8 cellular contexts compared by ENCODE assay signal in the genomic region with DNA sequence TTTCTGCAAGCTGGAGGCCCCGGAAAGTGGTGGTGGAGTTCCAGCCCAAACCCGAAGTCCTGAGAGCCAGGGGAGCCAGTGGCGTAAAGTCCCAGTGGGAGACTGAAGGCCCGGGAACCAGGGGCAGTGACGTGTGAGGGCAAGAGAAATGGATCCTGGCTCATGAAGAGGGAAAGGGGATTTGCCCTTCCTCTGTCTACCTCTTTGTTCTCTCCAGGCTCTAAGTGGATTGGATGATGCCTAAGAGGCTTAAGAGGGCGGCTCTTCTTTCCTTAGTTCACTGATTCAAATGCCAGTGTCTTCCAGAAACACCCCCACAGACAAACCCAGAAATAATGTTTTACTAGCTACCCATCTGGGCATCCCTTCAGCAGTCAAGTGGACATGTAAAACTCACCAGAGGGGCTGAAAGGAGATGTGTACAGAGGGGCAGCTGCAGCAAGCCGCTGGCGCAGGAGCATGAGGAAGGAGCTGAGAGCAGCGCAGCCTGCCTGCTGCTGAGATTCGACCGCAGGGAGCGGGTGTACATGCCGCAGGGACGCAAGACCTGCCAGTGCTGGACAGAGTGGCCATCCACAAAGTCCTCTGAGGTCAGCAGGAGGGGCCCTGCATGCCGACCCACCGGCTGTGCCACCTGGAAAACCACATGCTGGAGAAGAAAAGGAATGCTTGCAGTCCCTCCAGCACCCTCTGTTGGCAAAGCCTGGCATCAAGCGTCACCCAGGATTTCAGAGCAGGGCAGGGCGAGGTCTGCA. TPM values are rescaled to one million over a fixed set of nuclear protein-coding genes. Genes with fewer than 3 reads are reported as not detected.
DNase-seq lines count a peak whose midpoint lies in the region; ATAC-seq and TF ChIP-seq lines count a peak whose summit lies in the region.

No MANE protein-coding gene starts in this region.

- peaks cover 4 to 57% (median 47%) of the 10 kb centered on the region in 9 donors for H3K4me1 ChIP-seq in heart right ventricle

- ATAC-seq in heart right ventricle (peak in 7 of 8 donors; percentile 41 to 80 (median 68)), HG03439 (IDR thresholded peaks at IDR 0.05; ENCODE audit: unreplicated experiment) (no peak), T-helper 17 cell (no peak)

- H3K4me1 Mint-ChIP-seq in activated naive CD4-positive, alpha-beta T cell treated with anti-CD3 and anti-CD28 coated beads, Interleukin-2, amount 10 ng/mL, durations not matched to agents 7 days and 5 days: peaks cover 19% of the 10 kb centered on the region
- peaks cover 29% of the 10 kb centered on the region for H3K4me1 Mint-ChIP-seq in activated CD4-positive, alpha-beta T cell treated with anti-CD3 and anti-CD28 coated beads, Interleukin-2, amount 10 ng/mL, durations not matched to agents 24 days and 14 days
- peaks cover 43% of the 10 kb centered on the region for H3K4me1 Mint-ChIP-seq in T-helper 17 cell

- peak; percentile 23 to 66 (median 59) for TF ChIP-seq CTCF in heart right ventricle (IDR thresholded peaks at IDR 0.05)

- H3K27ac ChIP-seq in heart right ventricle: no peak overlapping the region

- H3K9me3 Mint-ChIP-seq in activated naive CD4-positive, alpha-beta T cell treated with anti-CD3 and anti-CD28 coated beads, Interleukin-2, amount 10 ng/mL, durations not matched to agents 7 days and 5 days: peaks cover 12% of the 10 kb centered on the region
- H3K9me3 Mint-ChIP-seq in activated CD4-positive, alpha-beta T cell treated with anti-CD3 and anti-CD28 coated beads, Interleukin-2, amount 10 ng/mL, durations not matched to agents 24 days and 14 days: peaks cover 10% of the 10 kb centered on the region

- no peaks in the 10 kb centered on the region for H3K27me3 Mint-ChIP-seq in activated naive CD4-positive, alpha-beta T cell treated with anti-CD3 and anti-CD28 coated beads, Interleukin-2, amount 10 ng/mL, durations not matched to agents 7 days and 5 days
- no peaks in the 10 kb centered on the region for H3K27me3 Mint-ChIP-seq in activated CD4-positive, alpha-beta T cell treated with anti-CD3 and anti-CD28 coated beads, Interleukin-2, amount 10 ng/mL, durations not matched to agents 24 days and 14 days
- no peaks in the 10 kb centered on the region for H3K27me3 Mint-ChIP-seq in T-helper 17 cell

- CTCF ChIA-PET in activated naive CD4-positive, alpha-beta T cell treated with anti-CD3 and anti-CD28 coated beads, Interleukin-2, amount 10 ng/mL, durations not matched to agents 7 days and 5 days (lab: Charles Lee): interaction anchor here (0.6 to 1.6 kb wide), 2 partner anchors 10 to 225 kb away, joined by 3 read pairs; no protein-coding TSS in a partner anchor

- H3K27me3 ChIP-seq in heart right ventricle: no peaks in the 10 kb centered on the region

- peak; percentile 44 for DNase-seq in activated naive CD4-positive, alpha-beta T cell treated with anti-CD3 and anti-CD28 coated beads, Interleukin-2, amount 10 ng/mL, durations not matched to agents 7 days and 5 days
- DNase-seq in activated naive CD4-positive, alpha-beta T cell treated with anti-CD3 and anti-CD28 coated beads, Interleukin-2, amount 50 U/mL, for 16 hours: no peak
- DNase-seq in NCI-H1105 (lab: John Stamatoyannopoulos, UW): peak; percentile 37
- peak; percentile 62 for DNase-seq in activated CD4-positive, alpha-beta T cell treated with anti-CD3 and anti-CD28 coated beads, Interleukin-2, amount 10 ng/mL, durations not matched to agents 24 days and 14 days
- peak; percentile 23 to 40 for DNase-seq in heart right ventricle
- peak; percentile 50 for DNase-seq in renal cortical epithelial cell (ENCODE audit: low read depth)
- no peak for DNase-seq in T-helper 17 cell

- WGBS in heart right ventricle, 2 donors: 74 to 79% methylated on average over 18 of the region's 18 CpGs

- H3K27ac Mint-ChIP-seq in activated naive CD4-positive, alpha-beta T cell treated with anti-CD3 and anti-CD28 coated beads, Interleukin-2, amount 10 ng/mL, durations not matched to agents 7 days and 5 days: no peak overlapping the region
- H3K27ac Mint-ChIP-seq in activated CD4-positive, alpha-beta T cell treated with anti-CD3 and anti-CD28 coated beads, Interleukin-2, amount 10 ng/mL, durations not matched to agents 24 days and 14 days: no peak overlapping the region
- H3K27ac Mint-ChIP-seq in T-helper 17 cell: no peak overlapping the region

- H3K36me3 Mint-ChIP-seq in activated naive CD4-positive, alpha-beta T cell treated with anti-CD3 and anti-CD28 coated beads, Interleukin-2, amount 10 ng/mL, durations not matched to agents 7 days and 5 days: peaks cover 3% of the 10 kb centered on the region
- H3K36me3 Mint-ChIP-seq in activated CD4-positive, alpha-beta T cell treated with anti-CD3 and anti-CD28 coated beads, Interleukin-2, amount 10 ng/mL, durations not matched to agents 24 days and 14 days (ENCODE audit: low read depth): peaks cover 2% of the 10 kb centered on the region
- H3K36me3 Mint-ChIP-seq in T-helper 17 cell (ENCODE audit: low read depth): no peaks in the 10 kb centered on the region

- no peak overlapping the region for H3K4me3 Mint-ChIP-seq in activated naive CD4-positive, alpha-beta T cell treated with anti-CD3 and anti-CD28 coated beads, Interleukin-2, amount 10 ng/mL, durations not matched to agents 7 days and 5 days
- H3K4me3 Mint-ChIP-seq in activated CD4-positive, alpha-beta T cell treated with anti-CD3 and anti-CD28 coated beads, Interleukin-2, amount 10 ng/mL, durations not matched to agents 24 days and 14 days: no peak overlapping the region
- H3K4me3 Mint-ChIP-seq in T-helper 17 cell: no peak overlapping the region

- no peak overlapping the region for H3K4me3 ChIP-seq in heart right ventricle

- intact Hi-C loops in activated CD4-positive, alpha-beta T cell treated with anti-CD3 and anti-CD28 coated beads, Interleukin-2, amount 10 ng/mL, durations not matched to agents 24 days and 14 days (cut with micrococcal nuclease): no loop called here
- intact Hi-C loops in heart right ventricle (cut with DNase I): loop anchor here in 1 of 10 donors (1.0 kb wide), 1 partner anchor 11 kb away; no protein-coding TSS in a partner anchor

- no peaks in the 10 kb centered on the region for H3K36me3 ChIP-seq in heart right ventricle

- peaks cover 0 to 16% (median 4%) of the 10 kb centered on the region in 11 donors for H3K9me3 ChIP-seq in heart right ventricle
- H3K9me3 ChIP-seq in T-helper 17 cell (ENCODE audit: control insufficient read depth, low read length, poor library complexity, severe bottlenecking): no peaks in the 10 kb centered on the region

RNA-seq across cellular contexts. Expression of gene CDYL, which starts 29.5 kb away (rescaled TPM):
- total RNA-seq in activated CD4-positive, alpha-beta T cell treated with anti-CD3 and anti-CD28 coated beads, Interleukin-2, amount 10 ng/mL, durations not matched to agents 24 days and 14 days: 23.4 and 24.4 TPM in 2 replicates
- total RNA-seq in heart right ventricle: 10 to 100 TPM; 29.0 to 39.9 (median 33.4) TPM
- polyA plus RNA-seq in heart right ventricle: 10 to 100 TPM in 1 of 2 donors, 1 to 10 TPM in 1; 4.1 to 10.2 TPM
- total RNA-seq in renal cortical epithelial cell: 25.2 and 32.0 TPM in 2 replicates
- total RNA-seq in T-helper 17 cell: 10 to 100 TPM; 21.2 to 31.5 TPM

Comparison
In these comparisons a context has a peak if more than half of its experiments do, and no peak if none do; other contexts are left out.
1. DNase-seq: peak in activated naive CD4-positive, alpha-beta T cell treated with anti-CD3 and anti-CD28 coated beads, Interleukin-2, amount 10 ng/mL, durations not matched to agents 7 days and 5 days (single experiment), NCI-H1105 (single experiment), activated CD4-positive, alpha-beta T cell treated with anti-CD3 and anti-CD28 coated beads, Interleukin-2, amount 10 ng/mL, durations not matched to agents 24 days and 14 days (single experiment), heart right ventricle (2 of 2) and renal cortical epithelial cell (single experiment); none in activated naive CD4-positive, alpha-beta T cell treated with anti-CD3 and anti-CD28 coated beads, Interleukin-2, amount 50 U/mL, for 16 hours (single experiment) and T-helper 17 cell (0 of 3).
2. ATAC-seq: peak in heart right ventricle (7 of 8); none in HG03439 (single experiment) and T-helper 17 cell (single experiment).